ENCODE assay signal across 7 cellular contexts in genomic region chr7:150304499-150305249, GRCh38. TPM values are rescaled to one million over a fixed set of nuclear protein-coding genes. Genes with fewer than 3 reads are reported as not detected.
"Had no signal": no experiment of that assay in that cellular context is flagged by ENCODE, and none has a peak within 500 bp of the region (broad histone marks: within the 10 kb centered on the region; RNA-seq: fewer than 3 reads in every experiment).

No MANE protein-coding gene starts in this region.

RNA-seq across cellular contexts. Expression of gene LRRC61, which starts 18.5 kb away (rescaled TPM):
- total RNA-seq: OCI-LY7, SJCRH30 had no signal

RNA-seq across cellular contexts. Expression of gene ACTR3C, which starts 18.7 kb away (rescaled TPM):
- total RNA-seq: OCI-LY7 had no signal

RNA-seq across cellular contexts. Expression of gene RARRES2, which starts 36.8 kb away (rescaled TPM):
- total RNA-seq: activated CD4-positive, alpha-beta memory T cell treated with anti-CD3 and anti-CD28 coated beads, Interleukin-2, amount 10 ng/mL, durations not matched to agents 7 days and 5 days; activated CD8-positive, alpha-beta memory T cell treated with anti-CD3 and anti-CD28 coated beads for 36 hours; activated naive CD8-positive, alpha-beta T cell treated with anti-CD3 and anti-CD28 coated beads for 36 hours; activated T-helper 2 cell treated with anti-CD3 and anti-CD28 coated beads, Interferon-gamma antibody, Interleukin-2, Interleukin-4, amounts not matched to agents 10 μg/mL and 5 μg/mL and 100 μg/mL, durations not matched to agents 14 hours and 24 hours and 36 hours; OCI-LY7; T-helper 2 cell treated with Interferon-gamma antibody and Interleukin-4, amounts not matched to agents 100 ng/mL and 5 ng/mL, for 36 hours had no signal
